ENCODE assay signal across 8 cellular contexts in genomic region chr17:47733047-47733413, GRCh38. TPM values are rescaled to one million over a fixed set of nuclear protein-coding genes. Genes with fewer than 3 reads are reported as not detected.
A peak's percentile ranks its signal among the peaks of the same experiment; 100 is the strongest.
DNase-seq lines count a peak whose midpoint lies in the region; ATAC-seq and TF ChIP-seq lines count a peak whose summit lies in the region.

TBX21 (plus strand) TSS chr17:47733236; CDS start chr17:47733455, 219 bp downstream.

- H3K9me3 ChIP-seq in WERI-Rb-1 (ENCODE audit: severe bottlenecking) (no peaks in the 10 kb centered on the region), lung (ENCODE audit: control insufficient read depth in 2 of 2, insufficient read depth in 1 of 2, low read length in 1 of 2) (peaks cover 0 to 2% of the 10 kb centered on the region in 2 donors)

- H3K4me1 ChIP-seq in lung (ENCODE audit: control insufficient read depth in 2 of 2, insufficient read depth in 2 of 2, low read length in 2 of 2), result no peaks in the 10 kb centered on the region

- 1 to 2% methylated on average over 35 of the region's 35 CpGs for WGBS in lung, 2 donors

- peak; percentile 61 for ATAC-seq in HG02610 (IDR thresholded peaks at IDR 0.05; ENCODE audit: unreplicated experiment)
- no peak for ATAC-seq in lung (ENCODE audit: insufficient read depth, low FRiP score)

- TF ChIP-seq CTCF in GM12872 (IDR thresholded peaks at IDR 0.05; ENCODE audit: insufficient read depth, low read depth, low read length) (peak; percentile 41), WERI-Rb-1 (IDR thresholded peaks at IDR 0.05; ENCODE audit: low read depth, low read length) (peak; percentile 40), cardiac fibroblast (IDR thresholded peaks at IDR 0.05; ENCODE audit: low read depth, low read length) (no peak), lung (IDR thresholded peaks at IDR 0.05; ENCODE audit: control extremely low read depth, extremely low read depth) (no peak)

- H3K4me3 ChIP-seq in WERI-Rb-1 (ENCODE audit: low read depth, low read length) (peak within 1 kb of the TSS; percentile 57), cardiac fibroblast (replicated peaks in 1 of 2; ENCODE audit: low read depth in 2 of 2, low read length in 2 of 2) (no peak within 1 kb of the TSS), lung (no peak within 1 kb of the TSS)

- H3K36me3 ChIP-seq in WERI-Rb-1 (no peaks in the 10 kb centered on the region), lung (ENCODE audit: control insufficient read depth in 2 of 2, insufficient read depth in 2 of 2, low read length in 2 of 2) (no peaks in the 10 kb centered on the region)

- no peak within 1 kb of the TSS for H3K27ac ChIP-seq in WERI-Rb-1
- no peak within 1 kb of the TSS for H3K27ac ChIP-seq in lung (ENCODE audit: low read depth in 1 of 2, low read length in 1 of 2)

- H3K27me3 ChIP-seq in WERI-Rb-1 (ENCODE audit: insufficient read depth, low read depth, severe bottlenecking) (peaks cover 12% of the 10 kb centered on the region), lung (ENCODE audit: control insufficient read depth, insufficient read depth) (no peaks in the 10 kb centered on the region)

- DNase-seq in NCI-H146 (lab: John Stamatoyannopoulos, UW), result peak; percentile 82
- peak; percentile 97 for DNase-seq in WERI-Rb-1
- peak; percentile 13 to 14 for DNase-seq in cardiac fibroblast (ENCODE audit: low read depth in 2 of 2)
- peak; percentile 51 for DNase-seq in lung (ENCODE audit: low spot score)
- DNase-seq in stimulated activated CD8-positive, alpha-beta memory T cell treated with anti-CD3 and anti-CD28 coated beads, Interleukin-2, amount 100 ng/mL, for 1 hour (ENCODE audit: low read depth in 2 of 2), result peak; percentile 80 to 86
- DNase-seq in A172 (ENCODE audit: low spot score), result no peak

RNA-seq across cellular contexts. Expression of gene TBX21, which starts in this region (rescaled TPM):
- 1 to 10 TPM in 1 of 2 donors, under 1 TPM in 1; 0.77 to 2.0 TPM for total RNA-seq in lung
- polyA plus RNA-seq in lung, result under 1 TPM; 0.53 to 0.82 TPM
- not detected in 2 replicates for total RNA-seq in A172 (2014; rRNA removed; shearing (Covaris generic))

Comparison
In these comparisons a context has a peak if more than half of its experiments do, and no peak if none do; other contexts are left out.
1. CTCF ChIP-seq: peak in GM12872 (single experiment) and WERI-Rb-1 (single experiment); none in cardiac fibroblast (single experiment) and lung (single experiment).